15 cellular contexts compared by ENCODE assay signal in genomic region chr3:133536635-133536980, GRCh38. TPM values are rescaled to one million over a fixed set of nuclear protein-coding genes. Genes with fewer than 3 reads are reported as not detected.
DNase-seq lines count a peak whose midpoint lies in the region; ATAC-seq and TF ChIP-seq lines count a peak whose summit lies in the region.
"Had no signal": no experiment of that assay in that cellular context is flagged by ENCODE, and none has a peak within 500 bp of the region (broad histone marks: within the 10 kb centered on the region; RNA-seq: fewer than 3 reads in every experiment).

No MANE protein-coding gene starts in this region.

- H3K36me3 Mint-ChIP-seq in mesothelial cell of epicardium, result no peaks in the 10 kb centered on the region
- no peaks in the 10 kb centered on the region for H3K36me3 Mint-ChIP-seq in naive thymus-derived CD4-positive, alpha-beta T cell

- in situ Hi-C loops in brain microvascular endothelial cell (cut with HindIII; ENCODE audit: low pct_ligation_motif_present, low sequenced_read_pairs), result no loop called here

- CTCF ChIA-PET in naive thymus-derived CD4-positive, alpha-beta T cell (lab: Charles Lee), result interaction anchor here (0.7 kb wide), 1 partner anchor 113 kb away, joined by 3 read pairs; no protein-coding TSS in a partner anchor

- POLR2A ChIA-PET in naive thymus-derived CD4-positive, alpha-beta T cell (lab: Charles Lee), result interaction anchor here (1.1 kb wide), 1 partner anchor 29 kb away, joined by 3 read pairs; no protein-coding TSS in a partner anchor

- H3K27me3 Mint-ChIP-seq in mesothelial cell of epicardium (ENCODE audit: low read depth), result no peaks in the 10 kb centered on the region
- H3K27me3 Mint-ChIP-seq in naive thymus-derived CD4-positive, alpha-beta T cell, result no peaks in the 10 kb centered on the region

- 71 to 75% methylated on average over 1 of the region's 1 CpG for WGBS in thyroid gland, 2 donors

- peak overlapping the region; percentile 22 for H3K27ac Mint-ChIP-seq in mesothelial cell of epicardium
- no peak overlapping the region for H3K27ac Mint-ChIP-seq in naive thymus-derived CD4-positive, alpha-beta T cell

- no peaks in the 10 kb centered on the region for H3K9me3 ChIP-seq in thyroid gland
- H3K9me3 ChIP-seq in naive thymus-derived CD4-positive, alpha-beta T cell (ENCODE audit: control insufficient read depth in 2 of 3, low read length in 3 of 3), result no peaks in the 10 kb centered on the region

- H3K36me3 ChIP-seq in brain microvascular endothelial cell (replicated peaks) (no peaks in the 10 kb centered on the region), thyroid gland (no peaks in the 10 kb centered on the region)
- no peaks in the 10 kb centered on the region for H3K36me3 ChIP-seq in naive thymus-derived CD4-positive, alpha-beta T cell (ENCODE audit: control insufficient read depth in 2 of 3, insufficient read depth in 3 of 3, low read length in 3 of 3)

- peaks cover 16% of the 10 kb centered on the region for H3K4me1 Mint-ChIP-seq in mesothelial cell of epicardium
- peaks cover 0 to 4% (median 0%) of the 10 kb centered on the region in 7 donors for H3K4me1 Mint-ChIP-seq in naive thymus-derived CD4-positive, alpha-beta T cell

- H3K4me3 Mint-ChIP-seq in mesothelial cell of epicardium, result no peak overlapping the region
- no peak overlapping the region for H3K4me3 Mint-ChIP-seq in naive thymus-derived CD4-positive, alpha-beta T cell

- TF ChIP-seq POLR2A in thyroid gland (IDR thresholded peaks at IDR 0.05), result no peak

- TF ChIP-seq CTCF in brain microvascular endothelial cell (IDR thresholded peaks at IDR 0.05; ENCODE audit: low read depth, low read length, missing control alignments), result no peak
- no peak for TF ChIP-seq CTCF in mesothelial cell of epicardium (IDR thresholded peaks at IDR 0.05; ENCODE audit: unreplicated experiment)
- no peak for TF ChIP-seq CTCF in thyroid gland (IDR thresholded peaks at IDR 0.05)

- peaks cover 19 to 20% of the 10 kb centered on the region in 2 donors for H3K4me1 ChIP-seq in thyroid gland
- no peaks in the 10 kb centered on the region for H3K4me1 ChIP-seq in naive thymus-derived CD4-positive, alpha-beta T cell (ENCODE audit: control insufficient read depth in 2 of 2, insufficient read depth in 2 of 2, low read length in 2 of 2)

- H3K4me3 ChIP-seq in brain microvascular endothelial cell (ENCODE audit: low read depth, low read length) (no peak overlapping the region), thyroid gland (replicated peaks in 1 of 3) (no peak overlapping the region)
- H3K4me3 ChIP-seq in naive thymus-derived CD4-positive, alpha-beta T cell (ENCODE audit: low read length), result no peak overlapping the region

- DNase-seq in DMS 273 (lab: John Stamatoyannopoulos, UW; ENCODE audit: unreplicated experiment) (peak; percentile 23), DMS 273 treated with DMSO at 0.1 percent for 48 hours (lab: John Stamatoyannopoulos, UW) (no peak), brain microvascular endothelial cell (no peak), mesothelial cell of epicardium (ENCODE audit: low spot score in 2 of 2, unreplicated experiment in 2 of 2) (no peak), thyroid gland (peak; percentile 37 to 38), DMS153 treated with DMSO at 0.1 percent for 48 hours (lab: John Stamatoyannopoulos, UW; ENCODE audit: unreplicated experiment) (no peak), ecto neural progenitor cell (ENCODE audit: low spot score) (no peak)
- DNase-seq in naive thymus-derived CD4-positive, alpha-beta T cell, result no peak
- DNase-seq: activated CD4-positive, alpha-beta T cell treated with anti-CD3 and anti-CD28 coated beads for 48 hours; activated naive CD4-positive, alpha-beta T cell treated with Interleukin-2 at 50 U/mL for 16 hours; central memory CD4-positive, alpha-beta T cell; NCI-H524; stimulated activated CD4-positive, alpha-beta T cell treated with anti-CD3 and anti-CD28 coated beads, Interleukin-15, amount 100 ng/mL, for 24 hours; T-helper 2 cell had no signal

- H3K27me3 ChIP-seq in brain microvascular endothelial cell (replicated peaks), result no peaks in the 10 kb centered on the region
- no peaks in the 10 kb centered on the region for H3K27me3 ChIP-seq in thyroid gland
- no peaks in the 10 kb centered on the region for H3K27me3 ChIP-seq in naive thymus-derived CD4-positive, alpha-beta T cell (ENCODE audit: control insufficient read depth in 2 of 2, insufficient read depth in 2 of 2, low read length in 2 of 2)

- ATAC-seq in naive thymus-derived CD4-positive, alpha-beta T cell, result no peak

- intact Hi-C loops in thyroid gland (cut with DNase I), result no loop called here
- intact Hi-C loops in naive thymus-derived CD4-positive, alpha-beta T cell (cut with micrococcal nuclease), result no loop called here

- peaks cover 8% of the 10 kb centered on the region for H3K9me3 Mint-ChIP-seq in mesothelial cell of epicardium
- H3K9me3 Mint-ChIP-seq in naive thymus-derived CD4-positive, alpha-beta T cell, result peaks cover 0 to 13% (median 3%) of the 10 kb centered on the region in 11 donors

- H3K27ac ChIP-seq in brain microvascular endothelial cell (peak overlapping the region; percentile 68), thyroid gland (peak overlapping the region; percentile 89 to 93 (median 91))
- H3K27ac ChIP-seq in naive thymus-derived CD4-positive, alpha-beta T cell (ENCODE audit: low read depth, low read length), result no peak overlapping the region
- H3K27ac ChIP-seq: 22Rv1 had no signal

RNA-seq across cellular contexts. Expression of gene CDV3, which starts 36.9 kb away (rescaled TPM):
- total RNA-seq in mesothelial cell of epicardium (127 to 135 TPM (median 132 TPM) in 3 replicates), thyroid gland (100 to 1,000 TPM; 147 to 177 (median 166) TPM)
- total RNA-seq in naive thymus-derived CD4-positive, alpha-beta T cell, result 100 to 1,000 TPM; 179 to 206 (median 200) TPM
- 10 to 100 TPM; 37.4 to 45.4 TPM for polyA plus RNA-seq in naive thymus-derived CD4-positive, alpha-beta T cell

Comparison
In these comparisons a context has a peak if more than half of its experiments do, and no peak if none do; other contexts are left out.
1. DNase-seq: peak in DMS 273 (single experiment) and thyroid gland (2 of 2); none in DMS 273 treated with DMSO at 0.1 percent for 48 hours (single experiment), brain microvascular endothelial cell (single experiment), mesothelial cell of epicardium (0 of 2), naive thymus-derived CD4-positive, alpha-beta T cell (0 of 9), DMS153 treated with DMSO at 0.1 percent for 48 hours (single experiment) and ecto neural progenitor cell (single experiment).